8 cellular contexts compared by ENCODE assay signal in the genomic region with DNA sequence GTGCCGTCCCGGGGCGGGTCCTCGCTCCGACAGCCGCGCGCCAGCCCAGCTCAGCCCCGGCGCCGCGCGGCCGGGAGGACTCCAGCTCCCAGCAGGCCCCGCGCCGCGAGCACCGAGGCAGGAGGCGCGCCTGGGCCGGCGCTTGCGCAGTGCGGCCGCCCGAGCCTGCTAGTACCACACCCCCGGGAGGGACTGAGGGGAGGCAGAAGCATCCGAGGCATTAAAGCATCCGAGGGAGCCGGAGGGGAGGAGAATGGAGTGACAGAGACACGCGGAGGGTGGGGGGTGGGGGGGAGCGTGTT. TPM values are rescaled to one million over a fixed set of nuclear protein-coding genes. Genes with fewer than 3 reads are reported as not detected.
DNase-seq lines count a peak whose midpoint lies in the region; ATAC-seq, FAIRE-seq and TF ChIP-seq lines count a peak whose summit lies in the region.

A gene (plus strand): TSS at position 205 of the 302 bp plus-strand sequence. CDS start 347 bp downstream, outside the sequence.

- peak within 1 kb of the TSS; percentile 83 for H3K4me2 ChIP-seq in smooth muscle cell

- peaks cover 37% of the 10 kb centered on the region for H3K79me2 ChIP-seq in ACC112 (ENCODE audit: control insufficient read depth, insufficient read depth, low read length, unreplicated experiment)
- peaks cover 25% of the 10 kb centered on the region for H3K79me2 ChIP-seq in smooth muscle cell (ENCODE audit: low read depth)

- CTCF ChIA-PET in WTC11 (lab: Charles Lee): interaction anchor here (0.5 to 4.5 kb wide), 38 partner anchors 8 to 543 kb away, joined by 3 to 59 read pairs (median 5); a partner anchor contains a TSS

- H3K4me1 ChIP-seq in ACC112 (ENCODE audit: control insufficient read depth, insufficient read depth, low read length, unreplicated experiment) (peaks cover 42% of the 10 kb centered on the region), smooth muscle cell (ENCODE audit: low read depth) (peaks cover 52% of the 10 kb centered on the region)

- peak; percentile 77 for DNase-seq in NCI-H2227 treated with DMSO at 0.1 percent for 48 hours (lab: John Stamatoyannopoulos, UW)
- DNase-seq in WTC11 (ENCODE audit: low spot score): peak; percentile 90
- DNase-seq in bronchial epithelial cell (ENCODE audit: low read depth): peak; percentile 89
- peak; percentile 97 for DNase-seq in iPS-NIHi11 (ENCODE audit: low spot score)
- peak; percentile 90 for DNase-seq in smooth muscle cell (lab: John Stamatoyannopoulos, UW; ENCODE audit: unreplicated experiment)

- peaks cover 10% of the 10 kb centered on the region for H3F3A ChIP-seq in smooth muscle cell (ENCODE audit: low read depth)

- H4K20me1 ChIP-seq in smooth muscle cell (ENCODE audit: low read depth): no peaks in the 10 kb centered on the region

- peaks cover 40% of the 10 kb centered on the region for H3K4me1 Mint-ChIP-seq in WTC11

- H2AFZ ChIP-seq in ACC112 (ENCODE audit: low read length, unreplicated experiment) (peak within 1 kb of the TSS; percentile 92), smooth muscle cell (ENCODE audit: low read depth) (peak within 1 kb of the TSS; percentile 83)

- no peaks in the 10 kb centered on the region for H3K36me3 Mint-ChIP-seq in WTC11

- TF ChIP-seq CTCF in WTC11 (IDR thresholded peaks at IDR 0.05) (no peak), bronchial epithelial cell (IDR thresholded peaks at IDR 0.05; ENCODE audit: insufficient read depth, low read length, severe bottlenecking) (no peak), smooth muscle cell (IDR thresholded peaks at IDR 0.05; ENCODE audit: borderline replicate concordance, insufficient read depth, poor library complexity, severe bottlenecking) (no peak)

- FAIRE-seq in bronchial epithelial cell (lab: Jason Lieb, UNC): no peak

- no peaks in the 10 kb centered on the region for H3K9me3 ChIP-seq in smooth muscle cell (replicated peaks; ENCODE audit: low read depth)

- peak within 1 kb of the TSS; percentile 95; the same call in 1 of the 2 replicates for H3K27ac Mint-ChIP-seq in WTC11

- H3K9me3 Mint-ChIP-seq in WTC11: no peaks in the 10 kb centered on the region

- H3K4me3 ChIP-seq in ACC112 (ENCODE audit: low read depth, low read length): peak within 1 kb of the TSS; percentile 95
- H3K4me3 ChIP-seq in bronchial epithelial cell (ENCODE audit: low read depth, low read length): peak within 1 kb of the TSS; percentile 57
- peak within 1 kb of the TSS; percentile 86 for H3K4me3 ChIP-seq in smooth muscle cell

- H3K4me3 Mint-ChIP-seq in WTC11: peak within 1 kb of the TSS; percentile 87

- H3K36me3 ChIP-seq in ACC112 (ENCODE audit: insufficient read depth, low read length) (no peaks in the 10 kb centered on the region), bronchial epithelial cell (ENCODE audit: control insufficient read depth, insufficient read depth, low read length) (no peaks in the 10 kb centered on the region), smooth muscle cell (ENCODE audit: low read depth) (no peaks in the 10 kb centered on the region)

- under 1% methylated on average over 30 of the region's 34 CpGs for WGBS in smooth muscle cell (ENCODE audit: low lambda C conversion rate)

- POLR2A ChIA-PET in WTC11 (lab: Charles Lee): interaction anchor here (0.6 to 1.0 kb wide), 4 partner anchors 23 to 46 kb away, joined by 3 to 5 read pairs (median 4); a partner anchor contains a TSS

- H3K27ac ChIP-seq in ACC112 (ENCODE audit: low read depth, low read length) (peak within 1 kb of the TSS; percentile 81), smooth muscle cell (ENCODE audit: low read depth) (peak within 1 kb of the TSS; percentile 91)

- ATAC-seq in GM18873 (IDR thresholded peaks at IDR 0.05; ENCODE audit: low FRiP score, unreplicated experiment) (peak; percentile 62), HG03135 (IDR thresholded peaks at IDR 0.05; ENCODE audit: unreplicated experiment) (peak; percentile 64), WTC11 (peak; percentile 86)

- no peaks in the 10 kb centered on the region for H3K27me3 ChIP-seq in ACC112 (ENCODE audit: insufficient read depth, low read length)
- H3K27me3 ChIP-seq in bronchial epithelial cell (ENCODE audit: control insufficient read depth, insufficient read depth, low read length): no peaks in the 10 kb centered on the region
- no peaks in the 10 kb centered on the region for H3K27me3 ChIP-seq in smooth muscle cell (ENCODE audit: low read depth)

- H3K27me3 Mint-ChIP-seq in WTC11 (ENCODE audit: low read depth): peaks cover 18% of the 10 kb centered on the region

- H3K9ac ChIP-seq in smooth muscle cell (ENCODE audit: low read depth): peak within 1 kb of the TSS; percentile 73

TF ChIP-seq in WTC11, 78 proteins besides CTCF, POLR2A, EP300 and RAD21:
- no peak for TF ChIP-seq EMX1 (CRISPR knock-in tag; IDR thresholded peaks at IDR 0.05)
- TF ChIP-seq, protein P1, sequence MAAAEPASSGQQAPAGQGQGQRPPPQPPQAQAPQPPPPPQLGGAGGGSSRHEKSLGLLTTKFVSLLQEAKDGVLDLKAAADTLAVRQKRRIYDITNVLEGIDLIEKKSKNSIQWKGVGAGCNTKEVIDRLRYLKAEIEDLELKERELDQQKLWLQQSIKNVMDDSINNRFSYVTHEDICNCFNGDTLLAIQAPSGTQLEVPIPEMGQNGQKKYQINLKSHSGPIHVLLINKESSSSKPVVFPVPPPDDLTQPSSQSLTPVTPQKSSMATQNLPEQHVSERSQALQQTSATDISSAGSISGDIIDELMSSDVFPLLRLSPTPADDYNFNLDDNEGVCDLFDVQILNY (CRISPR knock-in tag; IDR thresholded peaks at IDR 0.05): no peak
- no peak for TF ChIP-seq ESRRA (CRISPR knock-in tag; IDR thresholded peaks at IDR 0.05; ENCODE audit: borderline replicate concordance)
- TF ChIP-seq, protein P2, sequence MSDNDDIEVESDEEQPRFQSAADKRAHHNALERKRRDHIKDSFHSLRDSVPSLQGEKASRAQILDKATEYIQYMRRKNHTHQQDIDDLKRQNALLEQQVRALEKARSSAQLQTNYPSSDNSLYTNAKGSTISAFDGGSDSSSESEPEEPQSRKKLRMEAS (CRISPR knock-in tag; IDR thresholded peaks at IDR 0.05): no peak
- no peak for TF ChIP-seq OVOL2 (CRISPR knock-in tag; IDR thresholded peaks at IDR 0.05; ENCODE audit: borderline replicate concordance)
- TF ChIP-seq, protein P3, sequence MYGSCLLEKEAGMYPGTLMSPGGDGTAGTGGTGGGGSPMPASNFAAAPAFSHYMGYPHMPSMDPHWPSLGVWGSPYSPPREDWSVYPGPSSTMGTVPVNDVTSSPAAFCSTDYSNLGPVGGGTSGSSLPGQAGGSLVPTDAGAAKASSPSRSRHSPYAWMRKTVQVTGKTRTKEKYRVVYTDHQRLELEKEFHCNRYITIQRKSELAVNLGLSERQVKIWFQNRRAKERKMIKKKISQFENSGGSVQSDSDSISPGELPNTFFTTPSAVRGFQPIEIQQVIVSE (CRISPR knock-in tag; IDR thresholded peaks at IDR 0.05; ENCODE audit: borderline replicate concordance): no peak
- TF ChIP-seq, protein P4, sequence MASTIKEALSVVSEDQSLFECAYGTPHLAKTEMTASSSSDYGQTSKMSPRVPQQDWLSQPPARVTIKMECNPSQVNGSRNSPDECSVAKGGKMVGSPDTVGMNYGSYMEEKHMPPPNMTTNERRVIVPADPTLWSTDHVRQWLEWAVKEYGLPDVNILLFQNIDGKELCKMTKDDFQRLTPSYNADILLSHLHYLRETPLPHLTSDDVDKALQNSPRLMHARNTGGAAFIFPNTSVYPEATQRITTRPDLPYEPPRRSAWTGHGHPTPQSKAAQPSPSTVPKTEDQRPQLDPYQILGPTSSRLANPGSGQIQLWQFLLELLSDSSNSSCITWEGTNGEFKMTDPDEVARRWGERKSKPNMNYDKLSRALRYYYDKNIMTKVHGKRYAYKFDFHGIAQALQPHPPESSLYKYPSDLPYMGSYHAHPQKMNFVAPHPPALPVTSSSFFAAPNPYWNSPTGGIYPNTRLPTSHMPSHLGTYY (CRISPR knock-in tag; IDR thresholded peaks at IDR 0.05): no peak
- no peak for TF ChIP-seq NFYB (CRISPR knock-in tag; conservative IDR thresholded peaks at IDR 0.05; ENCODE audit: low read depth)
- no peak for TF ChIP-seq ZNF416 (CRISPR knock-in tag; IDR thresholded peaks at IDR 0.05)
- TF ChIP-seq MXD4 (CRISPR knock-in tag; IDR thresholded peaks at IDR 0.05; ENCODE audit: borderline replicate concordance): no peak
- TF ChIP-seq, protein P5, sequence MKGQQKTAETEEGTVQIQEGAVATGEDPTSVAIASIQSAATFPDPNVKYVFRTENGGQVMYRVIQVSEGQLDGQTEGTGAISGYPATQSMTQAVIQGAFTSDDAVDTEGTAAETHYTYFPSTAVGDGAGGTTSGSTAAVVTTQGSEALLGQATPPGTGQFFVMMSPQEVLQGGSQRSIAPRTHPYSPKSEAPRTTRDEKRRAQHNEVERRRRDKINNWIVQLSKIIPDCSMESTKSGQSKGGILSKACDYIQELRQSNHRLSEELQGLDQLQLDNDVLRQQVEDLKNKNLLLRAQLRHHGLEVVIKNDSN (CRISPR knock-in tag; IDR thresholded peaks at IDR 0.05): no peak

RNA-seq across cellular contexts. Expression of the gene that starts here (rescaled TPM):
- total RNA-seq in WTC11 (2021) (1.9 to 2.3 TPM (median 2.2 TPM) in 3 replicates), bronchial epithelial cell (1.5 and 2.4 TPM in 2 replicates), smooth muscle cell (5.2 and 7.0 TPM in 2 replicates)
- 4.4 and 5.0 TPM in 2 replicates for polyA plus RNA-seq in smooth muscle cell

Comparison
In these comparisons a context has a peak if more than half of its experiments do, and no peak if none do; other contexts are left out.
1. Peak in every context shown above with its lines: DNase-seq, ATAC-seq, H3K4me3 ChIP-seq and H3K27ac ChIP-seq.